Comparison of ENCODE assay signal across 8 cellular contexts in genomic region chr3:184174646-184175492, GRCh38. TPM values are rescaled to one million over a fixed set of nuclear protein-coding genes. Genes with fewer than 3 reads are reported as not detected.
DNase-seq lines count a peak whose midpoint lies in the region; ATAC-seq and TF ChIP-seq lines count a peak whose summit lies in the region.

Gene AP2M1, plus strand, starts transcription at chr3:184174855. Its CDS starts 2,139 bp downstream, at chr3:184176994.

- peak within 1 kb of the TSS; percentile 86 for H3K4me3 ChIP-seq in IMR-90 (ENCODE audit: insufficient read depth, low read depth, low read length)
- peak within 1 kb of the TSS; percentile 98 for H3K4me3 ChIP-seq in mononuclear cell (ENCODE audit: low read length)

- DNase-seq in DMS 273 (lab: John Stamatoyannopoulos, UW; ENCODE audit: unreplicated experiment): peak; percentile 100
- peak; percentile 100 for DNase-seq in IMR-90
- peak; percentile 97 for DNase-seq in OCI-M1 (lab: John Stamatoyannopoulos, UW)
- DNase-seq in activated T-cell treated with anti-CD3 and anti-CD28 coated beads for 24 hours (ENCODE audit: low read depth): peak; percentile 97
- peak; percentile 100 for DNase-seq in epidermal melanocyte (ENCODE audit: insufficient read length, low spot score)
- peak; percentile 89 to 94 for DNase-seq in stimulated activated CD8-positive, alpha-beta memory T cell treated with anti-CD3 and anti-CD28 coated beads, Interleukin-4, amount 100 ng/mL, for 1 hour (ENCODE audit: low read depth in 2 of 2, low spot score in 1 of 2)

- peak within 1 kb of the TSS; percentile 94 for H3K4ac ChIP-seq in IMR-90 (ENCODE audit: low read depth, low read length)

- peaks cover 48% of the 10 kb centered on the region for H3K36me3 ChIP-seq in IMR-90 (ENCODE audit: control insufficient read depth, insufficient read depth, low read length)

- H2AK5ac ChIP-seq in IMR-90 (ENCODE audit: low read depth, low read length): peak within 1 kb of the TSS; percentile 98

- H4K91ac ChIP-seq in IMR-90 (ENCODE audit: insufficient read depth, low read depth, low read length): peak within 1 kb of the TSS; percentile 97

- H2BK120ac ChIP-seq in IMR-90 (ENCODE audit: low read depth, low read length): peak within 1 kb of the TSS; percentile 50

- peak within 1 kb of the TSS; percentile 95 for H3K56ac ChIP-seq in IMR-90 (ENCODE audit: extremely low read depth, insufficient read depth, low read length)

- H3K4me2 ChIP-seq in IMR-90 (ENCODE audit: low read depth, low read length): peak within 1 kb of the TSS; percentile 97

- POLR2A ChIA-PET in IMR-90 (lab: Charles Lee; ENCODE audit: unreplicated experiment): interaction anchor here (0.6 kb wide), 1 partner anchor 71 kb away, joined by 14 read pairs; no protein-coding TSS in a partner anchor

- peak within 1 kb of the TSS; percentile 99 for H2AK9ac ChIP-seq in IMR-90 (replicated peaks; ENCODE audit: low read depth, low read length, poor library complexity)

- 1% methylated on average over 42 of the region's 73 CpGs; no CpG with 5 or more reads in 1 of the 2 experiments for WGBS in IMR-90 (ENCODE audit: extremely low coverage in 2 of 2, insufficient read length in 1 of 2), 2 experiments

- H3K9me3 ChIP-seq in IMR-90 (ENCODE audit: control insufficient read depth, insufficient read depth, low read length) (no peaks in the 10 kb centered on the region), mononuclear cell (ENCODE audit: low read depth, low read length) (no peaks in the 10 kb centered on the region)

- H2BK20ac ChIP-seq in IMR-90 (ENCODE audit: low read depth, low read length): no peak within 1 kb of the TSS; the same call in 1 of the 2 replicates

- TF ChIP-seq POLR2A in IMR-90 (IDR thresholded peaks at IDR 0.05; ENCODE audit: low read depth, low read length): peak; percentile 65; the same call in 1 of the 2 replicates

- H3K23ac ChIP-seq in IMR-90 (ENCODE audit: low read depth, low read length): peak within 1 kb of the TSS; percentile 98

- H2AFZ ChIP-seq in IMR-90 (replicated peaks; ENCODE audit: low read length, poor library complexity): peak within 1 kb of the TSS; percentile 91

- dilution Hi-C loops in IMR-90 (cut with HindIII; ENCODE audit: low sequenced_read_pairs, unreplicated experiment): no loop called here

- H3K9ac ChIP-seq in IMR-90 (ENCODE audit: low read depth, low read length): peak within 1 kb of the TSS; percentile 96

- H3K18ac ChIP-seq in IMR-90 (ENCODE audit: low read depth, low read length): peak within 1 kb of the TSS; percentile 82

- CTCF ChIA-PET in IMR-90 (lab: Yijun Ruan, JAX): no interaction called here

- peak within 1 kb of the TSS; percentile 34; the same call in 1 of the 3 replicates for H2BK15ac ChIP-seq in IMR-90 (ENCODE audit: low read depth, low read length)

- peak within 1 kb of the TSS; percentile 83 for H4K5ac ChIP-seq in IMR-90 (ENCODE audit: low read depth, low read length)

- peak within 1 kb of the TSS; percentile 96 for H2BK5ac ChIP-seq in IMR-90 (ENCODE audit: low read depth, low read length, poor library complexity, severe bottlenecking)

- H3K14ac ChIP-seq in IMR-90 (replicated peaks; ENCODE audit: low read depth, low read length): peak within 1 kb of the TSS; percentile 97

- no TSS peak for BruUV-seq in IMR-90 (replicated peaks; lab: Mats Ljungman, UMichigan)

- H3K4me1 ChIP-seq in IMR-90 (ENCODE audit: control insufficient read depth, insufficient read depth, low read length) (peaks cover 19% of the 10 kb centered on the region), mononuclear cell (ENCODE audit: insufficient read depth, low read length) (peaks cover 36% of the 10 kb centered on the region)

- H3K79me1 ChIP-seq in IMR-90 (ENCODE audit: low read depth in 1 of 2, low read length in 2 of 2): peaks cover 30 to 62% of the 10 kb centered on the region in 2 experiments; a peak in 3 of 4 replicates

- in situ Hi-C loops in IMR-90 (cut with MboI; ENCODE audit: low sequenced_read_pairs): no loop called here

- H3K27me3 ChIP-seq in IMR-90 (ENCODE audit: control insufficient read depth, insufficient read depth, low read length): no peaks in the 10 kb centered on the region
- no peaks in the 10 kb centered on the region for H3K27me3 ChIP-seq in mononuclear cell (ENCODE audit: insufficient read depth, low read length)

- intact Hi-C loops in IMR-90 (cut with micrococcal nuclease): loop anchor here (5.0 kb wide), 1 partner anchor 278 kb away; no protein-coding TSS in a partner anchor

- H4K20me1 ChIP-seq in IMR-90 (ENCODE audit: insufficient read depth, low read length): peaks cover 47% of the 10 kb centered on the region

- no peak for TF ChIP-seq CTCF in IMR-90 (conservative IDR thresholded peaks at IDR 0.05; ENCODE audit: low read depth, low read length)

- TF ChIP-seq RAD21 in IMR-90 (IDR thresholded peaks at IDR 0.05; ENCODE audit: low read length): no peak

- ATAC-seq in GM21528 (IDR thresholded peaks at IDR 0.05; ENCODE audit: low FRiP score, unreplicated experiment): peak; percentile 91
- ATAC-seq in IMR-90 (ENCODE audit: low read depth): peak; percentile 73

- H3K9me1 ChIP-seq in IMR-90 (ENCODE audit: insufficient read depth, low read length): peaks cover 29% of the 10 kb centered on the region

- peak within 1 kb of the TSS; percentile 77 to 93 for H4K8ac ChIP-seq in IMR-90 (ENCODE audit: low read depth in 2 of 2, low read length in 2 of 2)

- H3K27ac ChIP-seq in IMR-90 (ENCODE audit: insufficient read depth, low read length): peak within 1 kb of the TSS; percentile 96

TF ChIP-seq in IMR-90, 13 proteins besides CTCF, POLR2A, EP300 and RAD21:
- TF ChIP-seq MAZ (IDR thresholded peaks at IDR 0.05; ENCODE audit: borderline replicate concordance, low read depth, low read length) (peak; percentile 91), USF2 (IDR thresholded peaks at IDR 0.05; ENCODE audit: low read depth, low read length) (no peak), NFE2L2 (IDR thresholded peaks at IDR 0.05; ENCODE audit: low read depth, low read length) (no peak)

RNA-seq across cellular contexts. Expression of gene AP2M1, which starts in this region (rescaled TPM):
- total RNA-seq in IMR-90 (2012; rRNA removed) (855 and 876 TPM in 2 replicates), mononuclear cell (167 TPM)
- polyA plus RNA-seq in IMR-90 (2012; rRNA removed): 1,065 and 1,068 TPM in 2 replicates
- 678 and 934 TPM in 2 replicates for polyA plus RNA-seq in IMR-90 (2012; cell fraction: cytosol; rRNA removed)
- 745 and 883 TPM in 2 replicates for polyA plus RNA-seq in IMR-90 (2012; cell fraction: nucleus; rRNA removed; ENCODE audit: low replicate concordance)

Comparison
In these comparisons a context has a peak if more than half of its experiments do, and no peak if none do; other contexts are left out.
1. Peak in every context shown above with its lines: DNase-seq, ATAC-seq, H3K4me3 ChIP-seq and H3K27ac ChIP-seq.